8 cellular contexts compared by ENCODE assay signal in the genomic region with DNA sequence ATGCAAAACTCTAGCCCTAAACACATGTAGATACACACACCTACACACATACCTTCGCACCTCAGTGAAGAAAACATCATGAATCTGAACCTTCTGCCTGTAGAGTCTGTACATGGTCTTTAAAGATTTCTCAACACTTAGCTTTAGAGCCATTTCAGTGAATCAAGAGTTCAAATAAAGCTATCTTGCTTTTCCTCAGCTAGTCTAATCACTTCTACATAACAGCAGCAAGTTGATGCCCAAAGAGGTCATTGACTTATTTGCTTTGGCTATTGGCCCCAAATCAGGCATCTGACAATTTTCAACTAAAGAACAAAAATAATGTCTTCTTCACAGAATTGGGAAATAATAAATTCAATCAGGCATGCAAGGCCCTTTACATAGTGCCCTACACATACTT.
"Had no signal": no experiment of that assay in that cellular context is flagged by ENCODE, and none has a peak within 500 bp of the region (broad histone marks: within the 10 kb centered on the region; RNA-seq: fewer than 3 reads in every experiment).

No MANE protein-coding gene starts in this region.

- H3K9me3 ChIP-seq: HAP-1 had no signal

- H3K27ac ChIP-seq: GM23248, HL-60 had no signal

- H3K4me1 ChIP-seq: HAP-1 had no signal

- H3K4me3 ChIP-seq: GM23248, HAP-1 had no signal

- H3K36me3 ChIP-seq: HAP-1 had no signal

- DNase-seq: GM23248, GOT3, H7, HFFc6, KBM-7 had no signal

- ATAC-seq: HCT116 had no signal
